26 cellular contexts compared by ENCODE assay signal in the genomic region with DNA sequence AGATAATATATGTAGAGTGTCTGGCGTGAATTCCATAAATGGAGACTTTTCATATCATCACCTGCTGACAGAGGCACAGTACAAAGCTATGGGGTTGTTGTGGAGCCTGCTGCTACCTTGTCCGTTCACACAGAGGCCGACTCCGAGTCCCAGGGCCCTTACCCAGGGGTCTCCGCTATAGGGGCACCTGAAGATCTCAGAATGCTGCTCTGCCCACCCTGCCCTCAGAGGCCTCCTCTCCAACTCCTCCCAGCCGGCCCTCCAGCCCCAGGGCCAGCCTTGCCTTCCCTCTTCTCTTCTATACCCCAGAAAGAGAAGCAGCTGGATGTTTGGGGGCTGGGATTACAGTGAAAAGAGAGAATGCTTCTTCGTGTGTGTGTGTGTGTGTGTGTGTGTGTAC. TPM values are rescaled to one million over a fixed set of nuclear protein-coding genes. Genes with fewer than 3 reads are reported as not detected.
A peak's percentile ranks its signal among the peaks of the same experiment; 100 is the strongest.
DNase-seq lines count a peak whose midpoint lies in the region; ATAC-seq and TF ChIP-seq lines count a peak whose summit lies in the region.
"Had no signal": no experiment of that assay in that cellular context is flagged by ENCODE, and none has a peak within 500 bp of the region (broad histone marks: within the 10 kb centered on the region; RNA-seq: fewer than 3 reads in every experiment).

No MANE protein-coding gene starts in this region.

- H3K9me3 ChIP-seq in right atrium auricular region (no peaks in the 10 kb centered on the region), heart left ventricle (no peaks in the 10 kb centered on the region)
- H3K9me3 ChIP-seq: Caco-2 had no signal

- H3K9me3 Mint-ChIP-seq in chondrocyte (ENCODE audit: low read depth) (no peaks in the 10 kb centered on the region), nephron progenitor cell (no peaks in the 10 kb centered on the region)
- H3K9me3 Mint-ChIP-seq: CD4-positive, alpha-beta memory T cell; IgD-negative memory B cell had no signal

- no peak for DNase-seq in right atrium auricular region (ENCODE audit: low spot score)
- DNase-seq in heart left ventricle, result no peak
- peak; percentile 57 for DNase-seq in chondrocyte (ENCODE audit: low spot score)
- no peak for DNase-seq in nephron progenitor cell
- DNase-seq in sciatic nerve (ENCODE audit: low spot score), result peak; percentile 45
- no peak for DNase-seq in H7
- no peak for DNase-seq in posterior vena cava (ENCODE audit: low spot score)
- DNase-seq: C1 segment of cervical spinal cord; Caco-2; CD4-positive, alpha-beta memory T cell; GOT3; MM.1S; NCI-H1417; NCI-H1694; NCI-H2029 treated with DMSO at 0.1 percent for 48 hours; NCI-H2227 treated with DMSO at 0.1 percent for 48 hours; NCI-H526 treated with DMSO at 0.1 percent for 48 hours; SIG-M5 had no signal

- H3K4me3 ChIP-seq in right atrium auricular region (no peak overlapping the region), heart left ventricle (no peak overlapping the region), H7 (ENCODE audit: insufficient read depth, low read depth, low read length) (no peak overlapping the region)
- H3K4me3 ChIP-seq: GM12878 had no signal

- H3K36me3 Mint-ChIP-seq in chondrocyte (ENCODE audit: low read depth) (peaks cover 7% of the 10 kb centered on the region), nephron progenitor cell (ENCODE audit: low read depth) (peaks cover 19% of the 10 kb centered on the region)

- H3K27me3 Mint-ChIP-seq in chondrocyte (ENCODE audit: low read depth) (no peaks in the 10 kb centered on the region), nephron progenitor cell (ENCODE audit: low read depth, poor library complexity) (peaks cover 8% of the 10 kb centered on the region)
- H3K27me3 Mint-ChIP-seq: CD4-positive, alpha-beta memory T cell; IgD-negative memory B cell had no signal

- H3K27me3 ChIP-seq in right atrium auricular region (no peaks in the 10 kb centered on the region), heart left ventricle (no peaks in the 10 kb centered on the region), H7 (ENCODE audit: control insufficient read depth, insufficient read depth, low read length) (no peaks in the 10 kb centered on the region)

- no peak for TF ChIP-seq POLR2A in heart left ventricle (IDR thresholded peaks at IDR 0.05)

- peaks cover 39% of the 10 kb centered on the region for H3K36me3 ChIP-seq in right atrium auricular region
- peaks cover 3 to 50% (median 40%) of the 10 kb centered on the region in 9 donors for H3K36me3 ChIP-seq in heart left ventricle
- H3K36me3 ChIP-seq in H7 (replicated peaks; ENCODE audit: control insufficient read depth, insufficient read depth, low read length), result peaks cover 12% of the 10 kb centered on the region

- 65 to 70% (median 70%) methylated on average over 7 of the region's 7 CpGs for WGBS in heart left ventricle, 4 donors

- ATAC-seq in heart left ventricle (no peak), sciatic nerve (no peak), HG03045 (IDR thresholded peaks at IDR 0.05; ENCODE audit: unreplicated experiment) (no peak)
- ATAC-seq: GM12878, HCT116, Panc1 had no signal

- intact Hi-C loops in heart left ventricle (cut with DNase I) (no loop called here), sciatic nerve (cut with DNase I) (no loop called here), posterior vena cava (cut with DNase I) (no loop called here)

- H3K27ac Mint-ChIP-seq in chondrocyte (ENCODE audit: unreplicated experiment) (no peak overlapping the region), nephron progenitor cell (peak overlapping the region; percentile 48)

- H3K27ac ChIP-seq in right atrium auricular region, result peak overlapping the region; percentile 10 to 53
- H3K27ac ChIP-seq in heart left ventricle, result peak overlapping the region in 5 of 12 donors; percentile 2 to 26 (median 10)
- H3K27ac ChIP-seq: HL-60, KMS-11, RWPE1 had no signal

- H3K4me1 Mint-ChIP-seq in chondrocyte (ENCODE audit: low read depth) (peaks cover 45% of the 10 kb centered on the region), nephron progenitor cell (peaks cover 59% of the 10 kb centered on the region)

- H3K4me3 Mint-ChIP-seq in chondrocyte (ENCODE audit: unreplicated experiment), result no peak overlapping the region
- no peak overlapping the region for H3K4me3 Mint-ChIP-seq in nephron progenitor cell
- H3K4me3 Mint-ChIP-seq: CD4-positive, alpha-beta memory T cell; IgD-negative memory B cell had no signal

- TF ChIP-seq CTCF in right atrium auricular region (IDR thresholded peaks at IDR 0.05), result no peak
- no peak for TF ChIP-seq CTCF in heart left ventricle (IDR thresholded peaks at IDR 0.05)
- TF ChIP-seq CTCF in chondrocyte (IDR thresholded peaks at IDR 0.05), result no peak
- no peak for TF ChIP-seq CTCF in nephron progenitor cell (IDR thresholded peaks at IDR 0.05)

- peaks cover 0 to 53% of the 10 kb centered on the region in 2 donors for H3K4me1 ChIP-seq in right atrium auricular region
- H3K4me1 ChIP-seq in heart left ventricle, result peaks cover 0 to 61% (median 45%) of the 10 kb centered on the region in 12 donors
- H3K4me1 ChIP-seq: Caco-2 had no signal

RNA-seq across cellular contexts. Expression of a gene that starts 21.3 kb away (rescaled TPM):
- total RNA-seq in right atrium auricular region (10 to 100 TPM; 18.6 to 18.7 TPM), heart left ventricle (10 to 100 TPM; 14.1 to 35.0 (median 25.0) TPM), chondrocyte (36.3 to 47.6 TPM (median 46.0 TPM) in 3 replicates), sciatic nerve (38.2 TPM), posterior vena cava (10 to 100 TPM; 16.2 to 22.4 TPM)
- 10 to 100 TPM; 19.4 to 27.7 TPM for polyA plus RNA-seq in heart left ventricle
- 20.0 and 22.3 TPM in 2 replicates for total RNA-seq in H7 (2014; rRNA removed; shearing (Covaris generic))

RNA-seq across cellular contexts. Expression of a gene that starts 36.0 kb away (rescaled TPM):
- total RNA-seq in right atrium auricular region (1 to 10 TPM; 1.8 to 2.0 TPM), heart left ventricle (1 to 10 TPM; 1.7 to 3.9 (median 2.4) TPM), chondrocyte (3.1 to 3.3 TPM (median 3.3 TPM) in 3 replicates), sciatic nerve (3.9 TPM), posterior vena cava (1 to 10 TPM; 2.5 to 4.0 TPM)
- 1 to 10 TPM; 1.6 to 2.2 TPM for polyA plus RNA-seq in heart left ventricle
- 1.4 and 1.6 TPM in 2 replicates for total RNA-seq in H7 (2014; rRNA removed; shearing (Covaris generic))

Comparison
In these comparisons a context has a peak if more than half of its experiments do, and no peak if none do; other contexts are left out.
1. DNase-seq: peak in chondrocyte (single experiment) and sciatic nerve (single experiment); none in right atrium auricular region (single experiment), heart left ventricle (0 of 5), nephron progenitor cell (single experiment), H7 (single experiment) and posterior vena cava (single experiment).